18 cellular contexts compared by ENCODE assay signal in genomic region chr1:12191242-12192032, GRCh38. TPM values are rescaled to one million over a fixed set of nuclear protein-coding genes. Genes with fewer than 3 reads are reported as not detected.
DNase-seq lines count a peak whose midpoint lies in the region; ATAC-seq, FAIRE-seq and TF ChIP-seq lines count a peak whose summit lies in the region.
"Had no signal": no experiment of that assay in that cellular context is flagged by ENCODE, and none has a peak within 500 bp of the region (broad histone marks: within the 10 kb centered on the region; RNA-seq: fewer than 3 reads in every experiment).

No MANE protein-coding gene starts in this region.

- TF ChIP-seq POLR2A in GM12878 (IDR thresholded peaks at IDR 0.05; ENCODE audit: low read depth, low read length): no peak

- ATAC-seq in GM12878: no peak
- ATAC-seq in GM18907 (IDR thresholded peaks at IDR 0.05; ENCODE audit: unreplicated experiment): no peak
- ATAC-seq: foreskin keratinocyte, left lobe of liver had no signal

- no peak overlapping the region for H3K9ac ChIP-seq in GM12878 (ENCODE audit: control insufficient read depth, insufficient read depth, low read length)

- FAIRE-seq in GM12878 (lab: Jason Lieb, UNC): no peak
- FAIRE-seq: colon, GM12892 had no signal

- H3K79me2 ChIP-seq in GM12878 (ENCODE audit: control insufficient read depth, insufficient read depth, low read length) (peaks cover 14% of the 10 kb centered on the region), osteoblast (ENCODE audit: insufficient read depth, low read length) (peaks cover 29% of the 10 kb centered on the region)

- H3K9me3 ChIP-seq in GM12878 (replicated peaks; ENCODE audit: control insufficient read depth, insufficient read depth, low read length): no peaks in the 10 kb centered on the region
- H3K9me3 ChIP-seq in osteoblast (ENCODE audit: low read depth, low read length): no peaks in the 10 kb centered on the region
- H3K9me3 ChIP-seq: ascending aorta had no signal

- no peak for TF ChIP-seq EP300 in GM12878 (IDR thresholded peaks at IDR 0.05; ENCODE audit: borderline replicate concordance in 1 of 2, control insufficient read depth in 1 of 2, low read depth in 2 of 2, low read length in 2 of 2)

- H3K4me1 ChIP-seq in GM12878 (ENCODE audit: control insufficient read depth, insufficient read depth, low read length): peaks cover 3% of the 10 kb centered on the region; the same call in 1 of the 2 replicates
- peaks cover 1% of the 10 kb centered on the region for H3K4me1 ChIP-seq in osteoblast (ENCODE audit: insufficient read depth, low read length)
- H3K4me1 ChIP-seq: ascending aorta, foreskin keratinocyte had no signal

- no peaks in the 10 kb centered on the region for H3K9me3 Mint-ChIP-seq in activated CD4-positive, alpha-beta T cell treated with anti-CD3 and anti-CD28 coated beads, Interleukin-2, amount 10 ng/mL, durations not matched to agents 7 days and 5 days
- H3K9me3 Mint-ChIP-seq: activated T-helper 2 cell treated with anti-CD3 and anti-CD28 coated beads, Interferon-gamma antibody, Interleukin-2, Interleukin-4, amounts not matched to agents 10 μg/mL and 5 μg/mL and 100 μg/mL, durations not matched to agents 14 hours and 24 hours and 36 hours had no signal

- WGBS in GM12878 (ENCODE audit: insufficient coverage, insufficient replicate concordance, low lambda C conversion rate, missing lambda C conversion rate): 93% methylated on average over 43 of the region's 58 CpGs

- no peak for TF ChIP-seq RAD21 in GM12878 (IDR thresholded peaks at IDR 0.05; ENCODE audit: insufficient read depth, low read depth, low read length)

- intact Hi-C loops in GM12878 (cut with micrococcal nuclease; ENCODE audit: unreplicated experiment): no loop called here

- SMC1A ChIA-PET in GM12878 (lab: Charles Lee; ENCODE audit: uncharacterized antibody, unreplicated experiment): interaction anchor here (0.7 to 1.3 kb wide), 2 partner anchors 10 to 20 kb away, joined by 3 to 4 read pairs; no protein-coding TSS in a partner anchor

- TF ChIP-seq CTCF in GM12878 (IDR thresholded peaks at IDR 0.05 in 2 of 3, conservative IDR thresholded peaks at IDR 0.05 in 1 of 3; ENCODE audit: control insufficient read depth in 2 of 3, extremely low read depth in 1 of 3, insufficient read depth in 1 of 3, low read depth in 3 of 3, low read length in 3 of 3) (no peak), osteoblast (IDR thresholded peaks at IDR 0.05; ENCODE audit: extremely low read depth, low read depth, low read length) (no peak)

- H3K27me3 Mint-ChIP-seq in activated CD4-positive, alpha-beta T cell treated with anti-CD3 and anti-CD28 coated beads, Interleukin-2, amount 10 ng/mL, durations not matched to agents 7 days and 5 days: no peaks in the 10 kb centered on the region

- H4K20me1 ChIP-seq in GM12878 (ENCODE audit: control insufficient read depth, insufficient read depth) (peaks cover under 1% of the 10 kb centered on the region; the same call in 1 of the 2 replicates), osteoblast (ENCODE audit: insufficient read depth, low read length) (peaks cover 4% of the 10 kb centered on the region)

- CTCF ChIA-PET in activated CD4-positive, alpha-beta T cell treated with anti-CD3 and anti-CD28 coated beads, Interleukin-2, amount 10 ng/mL, durations not matched to agents 7 days and 5 days (lab: Charles Lee): interaction anchor here (0.9 to 6.3 kb wide), 5 partner anchors 13 to 67 kb away, joined by 3 to 26 read pairs (median 4); no protein-coding TSS in a partner anchor
- CTCF ChIA-PET in GM12878 (lab: Yijun Ruan, JAX): no interaction called here

- H3K4me3 ChIP-seq in GM12878 (no peak overlapping the region), osteoblast (ENCODE audit: insufficient read depth, low read length) (no peak overlapping the region)
- H3K4me3 ChIP-seq: ascending aorta had no signal

- H2AFZ ChIP-seq in GM12878 (ENCODE audit: control insufficient read depth, low read depth, low read length): no peak overlapping the region
- no peak overlapping the region for H2AFZ ChIP-seq in osteoblast (ENCODE audit: low read length)

- H3K36me3 ChIP-seq in GM12878 (ENCODE audit: control insufficient read depth in 2 of 2, insufficient read depth in 2 of 2, low read length in 1 of 2) (peaks cover 18 to 29% of the 10 kb centered on the region in 2 experiments; a peak in 3 of 4 replicates), osteoblast (ENCODE audit: insufficient read depth, low read length) (peaks cover 19% of the 10 kb centered on the region)

- peaks cover 50% of the 10 kb centered on the region for H3K36me3 Mint-ChIP-seq in activated CD4-positive, alpha-beta T cell treated with anti-CD3 and anti-CD28 coated beads, Interleukin-2, amount 10 ng/mL, durations not matched to agents 7 days and 5 days (ENCODE audit: low read depth)

- DNase-seq in activated CD4-positive, alpha-beta T cell treated with anti-CD3 and anti-CD28 coated beads, Interleukin-2, amount 10 ng/mL, durations not matched to agents 7 days and 5 days: no peak
- no peak for DNase-seq in activated CD4-positive, alpha-beta T cell treated with anti-CD3 and anti-CD28 coated beads, Interleukin-2, amount 50 U/mL, for 4 hours
- peak; percentile 22 for DNase-seq in COLO668 (lab: John Stamatoyannopoulos, UW; ENCODE audit: unreplicated experiment)
- no peak for DNase-seq in GM12878 (ENCODE audit: low read depth, low spot score)
- DNase-seq in osteoblast (ENCODE audit: insufficient read length, low spot score, missing footprints): peak; percentile 73
- DNase-seq in GM19240 (ENCODE audit: insufficient read length, low spot score): no peak
- no peak for DNase-seq in NK-92 (lab: John Stamatoyannopoulos, UW; ENCODE audit: unreplicated experiment)
- DNase-seq: foreskin keratinocyte, GDM1, NCI-H187 treated with DMSO at 0.1 percent for 48 hours, NCI-H526 treated with DMSO at 0.1 percent for 48 hours had no signal

- peak overlapping the region; percentile 68 for H3K27ac Mint-ChIP-seq in activated CD4-positive, alpha-beta T cell treated with anti-CD3 and anti-CD28 coated beads, Interleukin-2, amount 10 ng/mL, durations not matched to agents 7 days and 5 days
- H3K27ac Mint-ChIP-seq: activated T-helper 2 cell treated with anti-CD3 and anti-CD28 coated beads, Interferon-gamma antibody, Interleukin-2, Interleukin-4, amounts not matched to agents 10 μg/mL and 5 μg/mL and 100 μg/mL, durations not matched to agents 14 hours and 24 hours and 36 hours had no signal

- no peak overlapping the region for H3K4me2 ChIP-seq in GM12878 (ENCODE audit: control insufficient read depth, insufficient read depth)
- H3K4me2 ChIP-seq in osteoblast (ENCODE audit: insufficient read depth, low read length): no peak overlapping the region

- RAD21 ChIA-PET in GM12878 (lab: Charles Lee; ENCODE audit: unreplicated experiment): no interaction called here

- H3K27ac ChIP-seq in GM12878 (ENCODE audit: control insufficient read depth, insufficient read depth) (no peak overlapping the region), osteoblast (ENCODE audit: low read depth, low read length) (no peak overlapping the region)
- H3K27ac ChIP-seq: ascending aorta, foreskin keratinocyte had no signal

- peaks cover 47% of the 10 kb centered on the region for H3K4me1 Mint-ChIP-seq in activated CD4-positive, alpha-beta T cell treated with anti-CD3 and anti-CD28 coated beads, Interleukin-2, amount 10 ng/mL, durations not matched to agents 7 days and 5 days

- BruUV-seq in GM12878 (replicated peaks; lab: Mats Ljungman, UMichigan): no TSS peak

- no peak overlapping the region for H3K4me3 Mint-ChIP-seq in activated CD4-positive, alpha-beta T cell treated with anti-CD3 and anti-CD28 coated beads, Interleukin-2, amount 10 ng/mL, durations not matched to agents 7 days and 5 days

- no peaks in the 10 kb centered on the region for H3K27me3 ChIP-seq in GM12878 (replicated peaks in 1 of 2; ENCODE audit: control insufficient read depth in 2 of 2, insufficient read depth in 2 of 2, low read length in 1 of 2)
- H3K27me3 ChIP-seq in osteoblast (ENCODE audit: insufficient read depth, low read length): no peaks in the 10 kb centered on the region
- H3K27me3 ChIP-seq: ascending aorta had no signal

- in situ Hi-C loops in GM12878 (cut with MboI): no loop called here

- POLR2A ChIA-PET in activated CD4-positive, alpha-beta T cell treated with anti-CD3 and anti-CD28 coated beads, Interleukin-2, amount 10 ng/mL, durations not matched to agents 7 days and 5 days (lab: Charles Lee): no interaction called here
- POLR2A ChIA-PET in GM12878 (lab: Charles Lee): no interaction called here

RNA-seq across cellular contexts. Expression of gene TNFRSF1B, which starts 24.6 kb away (rescaled TPM):
- total RNA-seq in activated CD4-positive, alpha-beta T cell treated with anti-CD3 and anti-CD28 coated beads, Interleukin-2, amount 10 ng/mL, durations not matched to agents 7 days and 5 days: 100 to 1,000 TPM; 167 to 190 TPM
- total RNA-seq in GM12878 (2013; cell fraction: nucleolus; rRNA removed): 88.1 and 95.5 TPM in 2 replicates
- 33.0 and 39.9 TPM in 2 replicates for total RNA-seq in GM12878 (2014; rRNA removed)
- total RNA-seq in GM12878 (2014; rRNA removed; fragmentation: Illumina TruSeq; extraction: Trizol): 22.4 and 24.4 TPM in 2 replicates
- 78.8 and 87.2 TPM in 2 replicates for total RNA-seq in GM12878 (2021)
- 22.2 TPM for polyA plus RNA-seq in GM12878 (2011; ENCODE audit: low read depth)
- polyA plus RNA-seq in GM12878 (2011; rRNA removed): 35.0 and 66.4 TPM in 2 replicates
- 84.0 and 115 TPM in 2 replicates for polyA plus RNA-seq in GM12878 (2011; cell fraction: cytosol; rRNA removed)
- polyA plus RNA-seq in GM12878 (2011; cell fraction: nucleus; rRNA removed): 23.9 and 33.3 TPM in 2 replicates
- 50.4 and 50.7 TPM in 2 replicates for polyA plus RNA-seq in GM12878 (2012)
- polyA plus RNA-seq in GM12878 (2014; fragmentation: Illumina TruSeq; extraction: Trizol): 15.0 and 32.4 TPM in 2 replicates
- polyA plus RNA-seq in GM12878 (2014; fragmentation: Nextera tagmentation; extraction: Ambion mirVana): 10 to 100 TPM; 10.1 to 11.6 TPM
- polyA plus RNA-seq in GM12878 (2014; rRNA removed): 47.3 and 53.1 TPM in 2 replicates
- 10 to 100 TPM; 34.8 to 47.5 TPM for polyA plus RNA-seq in GM12878 (2016; fragmentation: Nextera tagmentation; extraction: Ambion mirVana)
- polyA minus RNA-seq in GM12878 (2011; rRNA and poly(A)+ RNA removed): 44.6 and 88.0 TPM in 2 replicates
- 32.2 and 47.0 TPM in 2 replicates for polyA minus RNA-seq in GM12878 (2011; cell fraction: cytosol; rRNA and poly(A)+ RNA removed)
- 11.2 and 26.9 TPM in 2 replicates for polyA minus RNA-seq in GM12878 (2011; cell fraction: nucleus; rRNA and poly(A)+ RNA removed)
- 11.2 and 12.7 TPM in 2 replicates for total RNA-seq in osteoblast
- total RNA-seq: RPMI7951 had no signal

RNA-seq across cellular contexts. Expression of gene VPS13D, which starts 38.4 kb away (rescaled TPM):
- total RNA-seq in activated CD4-positive, alpha-beta T cell treated with anti-CD3 and anti-CD28 coated beads, Interleukin-2, amount 10 ng/mL, durations not matched to agents 7 days and 5 days: 10 to 100 TPM; 34.0 to 41.9 TPM
- 112 and 115 TPM in 2 replicates for total RNA-seq in GM12878 (2013; cell fraction: nucleolus; rRNA removed)
- total RNA-seq in GM12878 (2014; rRNA removed) (9.3 and 10.4 TPM in 2 replicates), GM12878 (2014; rRNA removed; fragmentation: Illumina TruSeq; extraction: Trizol) (12.2 and 12.9 TPM in 2 replicates), GM12878 (2021) (14.5 and 16.9 TPM in 2 replicates), osteoblast (46.0 and 48.5 TPM in 2 replicates)
- 7.0 TPM for polyA plus RNA-seq in GM12878 (2011; ENCODE audit: low read depth)
- polyA plus RNA-seq in GM12878 (2011; rRNA removed) (8.9 and 12.2 TPM in 2 replicates), GM12878 (2014; fragmentation: Illumina TruSeq; extraction: Trizol) (10.0 TPM in 2 replicates), GM12878 (2014; fragmentation: Nextera tagmentation; extraction: Ambion mirVana) (1 to 10 TPM; 1.4 to 1.7 TPM), GM12878 (2014; rRNA removed) (7.7 and 11.8 TPM in 2 replicates), GM12878 (2016; fragmentation: Nextera tagmentation; extraction: Ambion mirVana) (1 to 10 TPM; 4.4 to 4.9 TPM)
- polyA plus RNA-seq in GM12878 (2011; cell fraction: cytosol; rRNA removed): 10.3 and 11.2 TPM in 2 replicates
- 19.0 and 22.1 TPM in 2 replicates for polyA plus RNA-seq in GM12878 (2011; cell fraction: nucleus; rRNA removed)
- 5.5 and 8.2 TPM in 2 replicates for polyA plus RNA-seq in GM12878 (2012)
- polyA minus RNA-seq in GM12878 (2011; rRNA and poly(A)+ RNA removed): 43.6 and 46.2 TPM in 2 replicates
- polyA minus RNA-seq in GM12878 (2011; cell fraction: cytosol; rRNA and poly(A)+ RNA removed): 9.2 and 10.8 TPM in 2 replicates
- polyA minus RNA-seq in GM12878 (2011; cell fraction: nucleus; rRNA and poly(A)+ RNA removed): 50.2 and 76.0 TPM in 2 replicates

Comparison
In these comparisons a context has a peak if more than half of its experiments do, and no peak if none do; other contexts are left out.
1. DNase-seq: peak in COLO668 (single experiment) and osteoblast (single experiment); none in activated CD4-positive, alpha-beta T cell treated with anti-CD3 and anti-CD28 coated beads, Interleukin-2, amount 10 ng/mL, durations not matched to agents 7 days and 5 days (single experiment), activated CD4-positive, alpha-beta T cell treated with anti-CD3 and anti-CD28 coated beads, Interleukin-2, amount 50 U/mL, for 4 hours (0 of 2), GM12878 (single experiment), GM19240 (single experiment) and NK-92 (single experiment).